In genomic region chr1:3914331-3914851, GRCh38 we compare ENCODE assay signal across 1 cellular context.
TF ChIP-seq lines count a peak whose summit lies in the region.

No MANE protein-coding gene starts in this region.

TF ChIP-seq in K562, 482 proteins besides CTCF, POLR2A, EP300 and RAD21:
- TF ChIP-seq RB1 (IDR thresholded peaks at IDR 0.05; ENCODE audit: low read depth): no peak
- TF ChIP-seq KHSRP (IDR thresholded peaks at IDR 0.05): no peak
- no peak for TF ChIP-seq ZNF121 (CRISPR knock-in tag; conservative IDR thresholded peaks at IDR 0.05)
- TF ChIP-seq IRF1 (CRISPR knock-in tag; IDR thresholded peaks at IDR 0.05; ENCODE audit: borderline replicate concordance): no peak
- TF ChIP-seq ZHX1 (conservative IDR thresholded peaks at IDR 0.05; ENCODE audit: low read length): no peak
- TF ChIP-seq BRD4 (IDR thresholded peaks at IDR 0.05): no peak
- no peak for TF ChIP-seq TAF7 (tag; IDR thresholded peaks at IDR 0.05)
- no peak for TF ChIP-seq TEAD4 (IDR thresholded peaks at IDR 0.05; ENCODE audit: low read length)
- 0 out of 2 replicates have a peak, but pooled peaks have one; percentile 15 for TF ChIP-seq TEAD4 (CRISPR knock-in tag; IDR thresholded peaks at IDR 0.05; ENCODE audit: borderline replicate concordance)
- 0 out of 2 replicates have a peak, but pooled peaks have one; percentile 3 for TF ChIP-seq POLR2G (IDR thresholded peaks at IDR 0.05; ENCODE audit: low read depth, low read length)
- no peak for TF ChIP-seq TCF15 (CRISPR knock-in tag; IDR thresholded peaks at IDR 0.05)
- no peak for TF ChIP-seq HSF4 (CRISPR knock-in tag; IDR thresholded peaks at IDR 0.05; ENCODE audit: borderline replicate concordance)
- no peak for TF ChIP-seq ZNF668 (CRISPR knock-in tag; IDR thresholded peaks at IDR 0.05)
- TF ChIP-seq BRF1 (IDR thresholded peaks at IDR 0.05; ENCODE audit: borderline replicate concordance, extremely low read depth, insufficient read length): no peak
- no peak for TF ChIP-seq ZNF695 (CRISPR knock-in tag; IDR thresholded peaks at IDR 0.05)
- no peak for TF ChIP-seq ATF3 (IDR thresholded peaks at IDR 0.05)
- no peak for TF ChIP-seq ATF3 (CRISPR knock-in tag; conservative IDR thresholded peaks at IDR 0.05)
- TF ChIP-seq KAT7 (CRISPR knock-in tag; IDR thresholded peaks at IDR 0.05; ENCODE audit: borderline replicate concordance): no peak
- TF ChIP-seq GABPB1 (CRISPR knock-in tag; IDR thresholded peaks at IDR 0.05): no peak
- no peak for TF ChIP-seq BMI1 (IDR thresholded peaks at IDR 0.05; ENCODE audit: low read length)
- no peak for TF ChIP-seq JUN (IDR thresholded peaks at IDR 0.05; ENCODE audit: borderline replicate concordance, low read depth, low read length)
- TF ChIP-seq JUN (CRISPR knock-in tag; IDR thresholded peaks at IDR 0.05; ENCODE audit: borderline replicate concordance): no peak
- TF ChIP-seq ZNF407 (IDR thresholded peaks at IDR 0.05; ENCODE audit: low read depth): no peak
- TF ChIP-seq ZNF449 (CRISPR knock-in tag; IDR thresholded peaks at IDR 0.05): no peak
- no peak for TF ChIP-seq ZNF445 (CRISPR knock-in tag; IDR thresholded peaks at IDR 0.05; ENCODE audit: low read depth)
- no peak for TF ChIP-seq MYC (IDR thresholded peaks at IDR 0.05; ENCODE audit: low read depth, low read length)
- TF ChIP-seq MYC (CRISPR knock-in tag; IDR thresholded peaks at IDR 0.05; ENCODE audit: borderline replicate concordance, low read depth): no peak
- TF ChIP-seq TEAD1 (CRISPR knock-in tag; IDR thresholded peaks at IDR 0.05): 0 out of 4 replicates have a peak, but pooled peaks of 1 of the 2 experiments have one; percentile 34
- no peak for TF ChIP-seq TBP (optimal IDR thresholded peaks at IDR 0.05; ENCODE audit: low read depth, low read length)
